In genomic region chr5:177497297-177498012, GRCh38 we compare ENCODE assay signal across 8 cellular contexts.
A peak's percentile ranks its signal among the peaks of the same experiment; 100 is the strongest.
DNase-seq lines count a peak whose midpoint lies in the region; ATAC-seq and TF ChIP-seq lines count a peak whose summit lies in the region.

A gene with protein sequence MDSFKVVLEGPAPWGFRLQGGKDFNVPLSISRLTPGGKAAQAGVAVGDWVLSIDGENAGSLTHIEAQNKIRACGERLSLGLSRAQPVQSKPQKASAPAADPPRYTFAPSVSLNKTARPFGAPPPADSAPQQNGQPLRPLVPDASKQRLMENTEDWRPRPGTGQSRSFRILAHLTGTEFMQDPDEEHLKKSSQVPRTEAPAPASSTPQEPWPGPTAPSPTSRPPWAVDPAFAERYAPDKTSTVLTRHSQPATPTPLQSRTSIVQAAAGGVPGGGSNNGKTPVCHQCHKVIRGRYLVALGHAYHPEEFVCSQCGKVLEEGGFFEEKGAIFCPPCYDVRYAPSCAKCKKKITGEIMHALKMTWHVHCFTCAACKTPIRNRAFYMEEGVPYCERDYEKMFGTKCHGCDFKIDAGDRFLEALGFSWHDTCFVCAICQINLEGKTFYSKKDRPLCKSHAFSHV (minus strand): TSS chr5:177497604. CDS start chr5:177496512, 1,092 bp downstream.

- peaks cover 25 to 38% of the 10 kb centered on the region in 2 donors for H3K4me1 ChIP-seq in mucosa of rectum (ENCODE audit: control insufficient read depth in 2 of 2, insufficient read depth in 2 of 2, low read length in 2 of 2)

- ATAC-seq in GM21529 (IDR thresholded peaks at IDR 0.05; ENCODE audit: unreplicated experiment), result peak; percentile 73

- no peak for TF ChIP-seq EP300 in Ishikawa (IDR thresholded peaks at IDR 0.05; ENCODE audit: borderline replicate concordance)

- peak within 1 kb of the TSS; percentile 67 to 68 for H3K4me3 ChIP-seq in mucosa of rectum (ENCODE audit: low read length in 2 of 2)

- TF ChIP-seq RAD21 in Ishikawa (IDR thresholded peaks at IDR 0.05; ENCODE audit: low read depth), result no peak

- H3K9me3 ChIP-seq in mucosa of rectum (ENCODE audit: control insufficient read depth in 2 of 2, low read length in 2 of 2), result no peaks in the 10 kb centered on the region

- peak within 1 kb of the TSS; percentile 32 to 61 for H3K9ac ChIP-seq in mucosa of rectum (ENCODE audit: low read depth in 1 of 2, low read length in 2 of 2)

- no peaks in the 10 kb centered on the region for H3K36me3 ChIP-seq in mucosa of rectum (ENCODE audit: control insufficient read depth in 2 of 2, insufficient read depth in 2 of 2, low read length in 2 of 2)

- peak within 1 kb of the TSS; percentile 90 for H3K27ac ChIP-seq in epithelial cell of prostate
- H3K27ac ChIP-seq in mucosa of rectum (ENCODE audit: low read depth in 2 of 2, low read length in 2 of 2), result peak within 1 kb of the TSS; percentile 86 to 87

- DNase-seq in DMS114 treated with DMSO at 0.1 percent for 48 hours (lab: John Stamatoyannopoulos, UW; ENCODE audit: unreplicated experiment) (peak; percentile 95), OCI-M2 (lab: John Stamatoyannopoulos, UW; ENCODE audit: unreplicated experiment) (peak; percentile 83), activated T-cell treated with anti-CD3 and anti-CD28 coated beads for 4 hours (peak; percentile 94), epithelial cell of prostate (ENCODE audit: low read depth, low spot score) (peak; percentile 75)
- peak; percentile 97 for DNase-seq in stimulated activated CD8-positive, alpha-beta memory T cell treated with anti-CD3 and anti-CD28 coated beads, Interleukin-4, amount 100 ng/mL, for 48 hours

- peaks cover 9% of the 10 kb centered on the region in 2 donors for H3K27me3 ChIP-seq in mucosa of rectum (ENCODE audit: control insufficient read depth in 2 of 2, insufficient read depth in 2 of 2, low read length in 2 of 2)

TF ChIP-seq in Ishikawa, 13 proteins besides CTCF, POLR2A, EP300 and RAD21:
- TF ChIP-seq TAF1 (IDR thresholded peaks at IDR 0.05; ENCODE audit: low read depth) (peak; percentile 98), USF1 (IDR thresholded peaks at IDR 0.05) (no peak), TCF12 (IDR thresholded peaks at IDR 0.05; ENCODE audit: low read depth) (peak; percentile 12; the same call in 1 of the 2 replicates), EGR1 (IDR thresholded peaks at IDR 0.05) (peak; percentile 82), ZBTB7A (IDR thresholded peaks at IDR 0.05; ENCODE audit: low read depth) (peak; percentile 10; the same call in 1 of the 2 replicates), MAX (IDR thresholded peaks at IDR 0.05) (peak; percentile 15; the same call in 1 of the 2 replicates), NFIC (IDR thresholded peaks at IDR 0.05) (no peak)

Comparison
In these comparisons a context has a peak if more than half of its experiments do, and no peak if none do; other contexts are left out.
1. Peak in every context shown above with its lines: DNase-seq, ATAC-seq, H3K4me3 ChIP-seq and H3K27ac ChIP-seq.